10 cellular contexts compared by ENCODE assay signal in the genomic region with DNA sequence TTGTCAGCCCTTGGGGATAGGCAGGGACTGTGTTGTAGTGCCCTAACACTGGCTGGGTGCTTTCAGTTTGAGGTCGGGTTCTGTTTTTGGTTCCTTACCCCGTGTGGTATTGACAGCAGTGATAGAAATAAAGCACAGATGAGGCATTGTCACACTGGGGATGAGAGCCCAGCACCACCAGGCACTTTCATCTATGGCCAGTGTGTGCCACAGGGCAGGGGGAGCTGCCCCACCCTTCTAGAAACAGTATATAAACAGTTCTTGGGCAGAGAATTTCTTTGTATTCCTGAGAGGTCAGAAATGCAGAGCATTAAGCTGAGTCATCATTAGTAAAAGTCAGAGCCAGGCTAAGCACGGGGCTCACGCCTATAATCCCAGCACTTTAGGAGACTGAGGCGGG. TPM values are rescaled to one million over a fixed set of nuclear protein-coding genes. Genes with fewer than 3 reads are reported as not detected.
DNase-seq lines count a peak whose midpoint lies in the region; ATAC-seq and TF ChIP-seq lines count a peak whose summit lies in the region.
"Had no signal": no experiment of that assay in that cellular context is flagged by ENCODE, and none has a peak within 500 bp of the region (broad histone marks: within the 10 kb centered on the region; RNA-seq: fewer than 3 reads in every experiment).

No MANE protein-coding gene starts in this region.

- peaks cover 25% of the 10 kb centered on the region for H3K36me3 ChIP-seq in osteoblast (ENCODE audit: insufficient read depth, low read length)

- H3K9me3 ChIP-seq in osteoblast (ENCODE audit: low read depth, low read length): no peaks in the 10 kb centered on the region

- no peak for ATAC-seq in HG03457 (IDR thresholded peaks at IDR 0.05; ENCODE audit: unreplicated experiment)

- peaks cover 27% of the 10 kb centered on the region for H3K4me1 ChIP-seq in osteoblast (ENCODE audit: insufficient read depth, low read length)

- peak overlapping the region; percentile 40 for H3K4me2 ChIP-seq in osteoblast (ENCODE audit: insufficient read depth, low read length)

- DNase-seq in AG10803 (ENCODE audit: low read depth) (peak; percentile 84), RPMI7951 (ENCODE audit: low read depth) (peak; percentile 72), fibroblast of pulmonary artery (ENCODE audit: low read depth) (peak; percentile 73), osteoblast (ENCODE audit: insufficient read length, low spot score, missing footprints) (peak; percentile 74), amniotic stem cell (lab: John Stamatoyannopoulos, UW) (no peak), OCI-M1 (lab: John Stamatoyannopoulos, UW) (no peak)
- no peak for DNase-seq in stimulated activated CD4-positive, alpha-beta T cell treated with anti-CD3 and anti-CD28 coated beads, Interleukin-15, amount 100 ng/mL, for 24 hours
- DNase-seq: NCI-H748 treated with DMSO at 0.1 percent for 48 hours; stimulated activated CD4-positive, alpha-beta T cell treated with anti-CD3 and anti-CD28 coated beads, Interleukin-4, amount 100 ng/mL, for 1 hour had no signal

- no peaks in the 10 kb centered on the region for H3K79me2 ChIP-seq in osteoblast (ENCODE audit: insufficient read depth, low read length)

- peak overlapping the region; percentile 49 for H3K4me3 ChIP-seq in AG10803 (ENCODE audit: low read length)
- H3K4me3 ChIP-seq in fibroblast of pulmonary artery (replicated peaks; ENCODE audit: low read depth, low read length): peak overlapping the region; percentile 27
- no peak overlapping the region for H3K4me3 ChIP-seq in osteoblast (ENCODE audit: insufficient read depth, low read length)

- TF ChIP-seq CTCF in AG10803 (conservative IDR thresholded peaks at IDR 0.05; ENCODE audit: low read length) (no peak), fibroblast of pulmonary artery (IDR thresholded peaks at IDR 0.05; ENCODE audit: low read length, missing control alignments) (no peak), osteoblast (IDR thresholded peaks at IDR 0.05; ENCODE audit: extremely low read depth, low read depth, low read length) (no peak)

- no peaks in the 10 kb centered on the region for H3K27me3 ChIP-seq in osteoblast (ENCODE audit: insufficient read depth, low read length)

- H3K27ac ChIP-seq in osteoblast (ENCODE audit: low read depth, low read length): peak overlapping the region; percentile 89

- no peak overlapping the region for H2AFZ ChIP-seq in osteoblast (ENCODE audit: low read length)

- H4K20me1 ChIP-seq in osteoblast (ENCODE audit: insufficient read depth, low read length): no peaks in the 10 kb centered on the region

RNA-seq across cellular contexts. Expression of a gene that starts 23.1 kb away (rescaled TPM):
- total RNA-seq in RPMI7951 (2014; rRNA removed; shearing (Covaris generic)): 7.0 and 7.1 TPM in 2 replicates
- total RNA-seq in osteoblast: 15.0 and 15.6 TPM in 2 replicates

RNA-seq across cellular contexts. Expression of a gene that starts 29.9 kb away (rescaled TPM):
- 28.1 and 43.7 TPM in 2 replicates for total RNA-seq in RPMI7951 (2014; rRNA removed; shearing (Covaris generic))
- total RNA-seq in osteoblast: 4.3 and 6.2 TPM in 2 replicates

RNA-seq across cellular contexts. Expression of a gene that starts 42.0 kb away (rescaled TPM):
- total RNA-seq in RPMI7951 (2014; rRNA removed; shearing (Covaris generic)): 41.5 and 58.9 TPM in 2 replicates
- 44.2 and 48.1 TPM in 2 replicates for total RNA-seq in osteoblast

Comparison
In these comparisons a context has a peak if more than half of its experiments do, and no peak if none do; other contexts are left out.
1. DNase-seq: peak in AG10803 (single experiment), RPMI7951 (single experiment), fibroblast of pulmonary artery (single experiment) and osteoblast (single experiment); none in amniotic stem cell (single experiment), OCI-M1 (single experiment) and stimulated activated CD4-positive, alpha-beta T cell treated with anti-CD3 and anti-CD28 coated beads, Interleukin-15, amount 100 ng/mL, for 24 hours (single experiment).